Comparison of ENCODE assay signal across 8 cellular contexts in genomic region chr13:25468330-25469178, GRCh38.
DNase-seq lines count a peak whose midpoint lies in the region; ATAC-seq and TF ChIP-seq lines count a peak whose summit lies in the region.

No MANE protein-coding gene starts in this region.

- POLR2A ChIA-PET in HCT116 (lab: Charles Lee), result no interaction called here

- H3K79me2 ChIP-seq in HCT116 (ENCODE audit: insufficient read depth, low read length), result no peaks in the 10 kb centered on the region

- no peak overlapping the region for H3K9ac ChIP-seq in HCT116 (ENCODE audit: low read length)

- DNase-seq in Ammon's horn (ENCODE audit: low spot score), result peak; percentile 19
- DNase-seq in HCT116 (ENCODE audit: low read depth, low spot score), result no peak
- DNase-seq in activated CD4-positive, alpha-beta T cell treated with anti-CD3 and anti-CD28 coated beads, Interleukin-2, amount 50 U/mL, for 48 hours, result peak; percentile 4 to 6
- DNase-seq in iPS-NIHi7 (ENCODE audit: extremely low spot score), result peak; percentile 91
- no peak for DNase-seq in DMS53 (lab: John Stamatoyannopoulos, UW)
- DNase-seq in RKO (ENCODE audit: low spot score), result no peak
- DNase-seq in activated effector memory CD4-positive, alpha-beta T cell treated with Interleukin-2 at 50 U/mL for 16 hours, result no peak

- peak; percentile 79 for ATAC-seq in HCT116
- no peak for ATAC-seq in HG03460 (IDR thresholded peaks at IDR 0.05; ENCODE audit: unreplicated experiment)

- CTCF ChIA-PET in HCT116 (lab: Charles Lee), result no interaction called here

- no peak for TF ChIP-seq CTCF in HCT116 (IDR thresholded peaks at IDR 0.05 in 2 of 3, conservative IDR thresholded peaks at IDR 0.05 in 1 of 3; ENCODE audit: borderline replicate concordance in 1 of 3, insufficient read depth in 1 of 3, low read depth in 2 of 3, low read length in 2 of 3)

- no peaks in the 10 kb centered on the region for H4K20me1 ChIP-seq in HCT116 (ENCODE audit: insufficient read depth)

- RAD21 ChIA-PET in HCT116 (lab: Charles Lee; ENCODE audit: low non-redundant PET in 1 of 2, low total read pairs in 2 of 2, uncharacterized antibody in 2 of 2, unreplicated experiment in 2 of 2), result no interaction called here

- BruUV-seq in HCT116 (replicated peaks; lab: Mats Ljungman, UMichigan), result no TSS peak

- TF ChIP-seq POLR2A in HCT116 (IDR thresholded peaks at IDR 0.05; ENCODE audit: borderline replicate concordance, extremely low read depth, insufficient read depth, insufficient read length), result no peak

- H3K27ac ChIP-seq in HCT116 (ENCODE audit: low read depth, low read length), result no peak overlapping the region

- H2AFZ ChIP-seq in HCT116 (ENCODE audit: low read depth, low read length, poor library complexity, severe bottlenecking), result no peak overlapping the region

- H3K4me1 ChIP-seq in HCT116 (ENCODE audit: control insufficient read depth in 1 of 2, insufficient read depth in 2 of 2, low read length in 2 of 2), result peaks cover 0 to 2% of the 10 kb centered on the region in 2 experiments; a peak in 1 of 4 replicates

- no peak for TF ChIP-seq RAD21 in HCT116 (IDR thresholded peaks at IDR 0.05; ENCODE audit: low read depth)

- no peaks in the 10 kb centered on the region for H3K9me3 ChIP-seq in HCT116 (ENCODE audit: control insufficient read depth in 1 of 2, insufficient read depth in 1 of 2, low read depth in 1 of 2, low read length in 2 of 2)

- intact Hi-C loops in HCT116 (cut with micrococcal nuclease), result no loop called here

- H3K4me2 ChIP-seq in HCT116 (ENCODE audit: low read length), result no peak overlapping the region

- no peaks in the 10 kb centered on the region for H3K36me3 ChIP-seq in HCT116 (ENCODE audit: control insufficient read depth in 1 of 2, insufficient read depth in 2 of 2, low read length in 2 of 2)

- H3K9me2 ChIP-seq in HCT116 (ENCODE audit: insufficient read depth), result no peaks in the 10 kb centered on the region

- H3K4me3 ChIP-seq in HCT116 (replicated peaks in 1 of 2; ENCODE audit: low read depth in 1 of 2, low read length in 2 of 2), result no peak overlapping the region

- H3K27me3 ChIP-seq in HCT116 (ENCODE audit: insufficient read depth, low read length), result peaks cover 12% of the 10 kb centered on the region; the same call in 1 of the 2 replicates

TF ChIP-seq in HCT116, 20 proteins besides CTCF, POLR2A, EP300 and RAD21:
- TF ChIP-seq EZH2 (IDR thresholded peaks at IDR 0.05), result no peak

Comparison
In these comparisons a context has a peak if more than half of its experiments do, and no peak if none do; other contexts are left out.
1. DNase-seq: peak in Ammon's horn (single experiment), activated CD4-positive, alpha-beta T cell treated with anti-CD3 and anti-CD28 coated beads, Interleukin-2, amount 50 U/mL, for 48 hours (2 of 2) and iPS-NIHi7 (single experiment); none in HCT116 (single experiment), DMS53 (single experiment), RKO (single experiment) and activated effector memory CD4-positive, alpha-beta T cell treated with Interleukin-2 at 50 U/mL for 16 hours (single experiment).